In genomic region chr7:140229591-140230516, GRCh38 we compare ENCODE assay signal across 8 cellular contexts. TPM values are rescaled to one million over a fixed set of nuclear protein-coding genes. Genes with fewer than 3 reads are reported as not detected.
DNase-seq lines count a peak whose midpoint lies in the region; ATAC-seq, FAIRE-seq and TF ChIP-seq lines count a peak whose summit lies in the region.

No MANE protein-coding gene starts in this region.

- TF ChIP-seq POLR2A in GM12891 (IDR thresholded peaks at IDR 0.05; ENCODE audit: low read depth, low read length) = no peak

- H3K27ac ChIP-seq in iPS-18a (ENCODE audit: low read length) = no peak overlapping the region

- peak; percentile 90 for FAIRE-seq in GM12891 (lab: Jason Lieb, UNC)

- no peak for DNase-seq in GM12891 (ENCODE audit: insufficient read length, low spot score)
- peak; percentile 57 for DNase-seq in NCI-H69 (lab: John Stamatoyannopoulos, UW)
- DNase-seq in activated naive CD4-positive, alpha-beta T cell treated with anti-CD3 and anti-CD28 coated beads for 36 hours = peak; percentile 83
- DNase-seq in stimulated activated CD4-positive, alpha-beta T cell treated with anti-CD3 and anti-CD28 coated beads, Interleukin-1b, Interleukin-23, amount 100 ng/mL, for 24 hours (ENCODE audit: low read depth in 4 of 4, low spot score in 1 of 4) = peak in 3 of 4 experiments; percentile 31 to 51 (median 35)
- no peak for DNase-seq in RKO (ENCODE audit: low spot score)

- H3K27me3 Mint-ChIP-seq in activated naive CD4-positive, alpha-beta T cell treated with anti-CD3 and anti-CD28 coated beads for 36 hours (ENCODE audit: low read depth) = no peaks in the 10 kb centered on the region

- H3K4me3 Mint-ChIP-seq in activated naive CD4-positive, alpha-beta T cell treated with anti-CD3 and anti-CD28 coated beads for 36 hours = peak overlapping the region; percentile 97

- ATAC-seq in HG03342 (IDR thresholded peaks at IDR 0.05; ENCODE audit: unreplicated experiment) = no peak
- ATAC-seq in GM19452 (IDR thresholded peaks at IDR 0.05; ENCODE audit: unreplicated experiment) = no peak

- H3K36me3 Mint-ChIP-seq in activated naive CD4-positive, alpha-beta T cell treated with anti-CD3 and anti-CD28 coated beads for 36 hours (ENCODE audit: low read depth) = peaks cover 8% of the 10 kb centered on the region

- peaks cover 4% of the 10 kb centered on the region for H3K4me1 ChIP-seq in iPS-18a (ENCODE audit: control insufficient read depth, low read depth, low read length)

- H3K9me3 Mint-ChIP-seq in activated naive CD4-positive, alpha-beta T cell treated with anti-CD3 and anti-CD28 coated beads for 36 hours = no peaks in the 10 kb centered on the region

- H3K4me1 Mint-ChIP-seq in activated naive CD4-positive, alpha-beta T cell treated with anti-CD3 and anti-CD28 coated beads for 36 hours (ENCODE audit: low read depth) = peaks cover 47% of the 10 kb centered on the region

- no peaks in the 10 kb centered on the region for H3K9me3 ChIP-seq in iPS-18a (ENCODE audit: control insufficient read depth, low read depth, low read length)

- peaks cover 13% of the 10 kb centered on the region for H3K27me3 ChIP-seq in iPS-18a (ENCODE audit: control insufficient read depth, insufficient read depth, low read length)

- peak overlapping the region; percentile 80 for H3K4me3 ChIP-seq in iPS-18a (ENCODE audit: low read length)

- peak overlapping the region; percentile 98 for H3K27ac Mint-ChIP-seq in activated naive CD4-positive, alpha-beta T cell treated with anti-CD3 and anti-CD28 coated beads for 36 hours

- H3K9ac ChIP-seq in iPS-18a (ENCODE audit: low read length) = no peak overlapping the region

- CTCF ChIA-PET in activated naive CD4-positive, alpha-beta T cell treated with anti-CD3 and anti-CD28 coated beads for 36 hours (lab: Charles Lee) = interaction anchor here (0.5 to 2.3 kb wide), 10 partner anchors 10 to 167 kb away, joined by 3 to 12 read pairs (median 4); no protein-coding TSS in a partner anchor

- intact Hi-C loops in activated naive CD4-positive, alpha-beta T cell treated with anti-CD3 and anti-CD28 coated beads for 36 hours (cut with micrococcal nuclease) = loop anchor here (2.0 to 5.0 kb wide), 6 partner anchors 249 to 889 kb away; partner anchors contain the start of genes FMC1, LUC7L2, MKRN1 and MRPS33

- no peaks in the 10 kb centered on the region for H3K36me3 ChIP-seq in iPS-18a (ENCODE audit: control insufficient read depth, low read depth, low read length)

TF ChIP-seq in GM12891, 5 proteins besides CTCF, POLR2A, EP300 and RAD21:
- TF ChIP-seq SPI1 (IDR thresholded peaks at IDR 0.05; ENCODE audit: low read depth, low read length) (no peak), TAF1 (IDR thresholded peaks at IDR 0.05; ENCODE audit: low read depth, low read length) (no peak), POLR2AphosphoS5 (IDR thresholded peaks at IDR 0.05; ENCODE audit: low read depth, low read length) (no peak), PAX5 (IDR thresholded peaks at IDR 0.05; ENCODE audit: insufficient read depth, low read length, severe bottlenecking) (no peak), POU2F2 (IDR thresholded peaks at IDR 0.05; ENCODE audit: low read depth, low read length) (no peak)

RNA-seq across cellular contexts. Expression of gene KDM7A, which starts 53.1 kb away (rescaled TPM):
- 0.64 TPM for polyA plus RNA-seq in GM12891 (2012; ENCODE audit: low read depth, missing spikeins)
- 10 to 100 TPM; 27.4 to 29.3 TPM for total RNA-seq in activated naive CD4-positive, alpha-beta T cell treated with anti-CD3 and anti-CD28 coated beads for 36 hours

Comparison
In these comparisons a context has a peak if more than half of its experiments do, and no peak if none do; other contexts are left out.
1. DNase-seq: peak in NCI-H69 (single experiment), activated naive CD4-positive, alpha-beta T cell treated with anti-CD3 and anti-CD28 coated beads for 36 hours (single experiment) and stimulated activated CD4-positive, alpha-beta T cell treated with anti-CD3 and anti-CD28 coated beads, Interleukin-1b, Interleukin-23, amount 100 ng/mL, for 24 hours (3 of 4); none in GM12891 (single experiment) and RKO (single experiment).